20 cellular contexts compared by ENCODE assay signal in genomic region chr13:91046715-91047327, GRCh38.
DNase-seq lines count a peak whose midpoint lies in the region; ATAC-seq and TF ChIP-seq lines count a peak whose summit lies in the region.
"Had no signal": no experiment of that assay in that cellular context is flagged by ENCODE, and none has a peak within 500 bp of the region (broad histone marks: within the 10 kb centered on the region; RNA-seq: fewer than 3 reads in every experiment).

No MANE protein-coding gene starts in this region.

- no peak overlapping the region for H2BK20ac ChIP-seq in H9 (ENCODE audit: low read depth, low read length, poor library complexity, severe bottlenecking)

- no peak overlapping the region for H3K23ac ChIP-seq in H9 (ENCODE audit: insufficient read length, low read depth, low read length)

- no peak overlapping the region for H3K4ac ChIP-seq in H9 (ENCODE audit: low read depth, low read length)

- no peak overlapping the region for H2BK120ac ChIP-seq in H9 (ENCODE audit: low read depth, low read length, poor library complexity, severe bottlenecking)

- CTCF ChIA-PET in WTC11 (lab: Charles Lee), result interaction anchor here (0.6 to 1.2 kb wide), 8 partner anchors 11 to 1412 kb away, joined by 3 to 6 read pairs (median 4); no protein-coding TSS in a partner anchor

- no peaks in the 10 kb centered on the region for H3K9me3 ChIP-seq in H9 (ENCODE audit: control insufficient read depth, low read depth, low read length)
- H3K9me3 ChIP-seq: left ventricle myocardium inferior had no signal

- H3K23me2 ChIP-seq in H9 (ENCODE audit: insufficient read length, low read depth, low read length, poor library complexity, severe bottlenecking), result no peaks in the 10 kb centered on the region

- no peaks in the 10 kb centered on the region for H3K27me3 ChIP-seq in H9 (ENCODE audit: insufficient read depth, low read length)

- H2BK15ac ChIP-seq in H9 (ENCODE audit: low read depth, low read length), result no peak overlapping the region

- no peak overlapping the region for H4K91ac ChIP-seq in H9 (ENCODE audit: insufficient read length, low read depth, low read length)

- H2BK5ac ChIP-seq in H9 (ENCODE audit: insufficient read length, low read length), result no peak overlapping the region

- no peaks in the 10 kb centered on the region for H3K79me1 ChIP-seq in H9 (ENCODE audit: insufficient read depth, low read depth, low read length, poor library complexity, severe bottlenecking)

- peaks cover 0 to 11% of the 10 kb centered on the region in 2 experiments; a peak in 1 of 4 replicates for H3K4me1 Mint-ChIP-seq in H9
- H3K4me1 Mint-ChIP-seq in WTC11, result peaks cover 12% of the 10 kb centered on the region
- H3K4me1 Mint-ChIP-seq: activated B cell treated with CpG ODN at 0.5 μM for 24 hours had no signal

- H3K4me3 Mint-ChIP-seq in H9, result no peak overlapping the region
- H3K4me3 Mint-ChIP-seq in WTC11, result no peak overlapping the region
- H3K4me3 Mint-ChIP-seq: activated B cell treated with CpG ODN at 0.5 μM for 24 hours; CD8-positive, alpha-beta T cell had no signal

- POLR2A ChIA-PET in WTC11 (lab: Charles Lee), result no interaction called here

- H3K36me3 Mint-ChIP-seq in H9 (ENCODE audit: insufficient read depth in 1 of 3, low read depth in 3 of 3), result no peaks in the 10 kb centered on the region; a peak in 1 of 7 replicates
- H3K36me3 Mint-ChIP-seq in WTC11, result no peaks in the 10 kb centered on the region
- H3K36me3 Mint-ChIP-seq: CD8-positive, alpha-beta T cell had no signal

- H4K20me1 ChIP-seq in H9 (ENCODE audit: control insufficient read depth, insufficient read depth, insufficient read length), result no peaks in the 10 kb centered on the region

- no peak overlapping the region for H3K14ac ChIP-seq in H9 (ENCODE audit: insufficient read depth, low read length)

- H3K27me3 Mint-ChIP-seq in H9 (ENCODE audit: low read depth), result peaks cover 1% of the 10 kb centered on the region; the same call in 1 of the 2 replicates
- H3K27me3 Mint-ChIP-seq in WTC11 (ENCODE audit: low read depth), result peaks cover 2% of the 10 kb centered on the region; the same call in 1 of the 2 replicates
- H3K27me3 Mint-ChIP-seq: activated B cell treated with CpG ODN at 0.5 μM for 24 hours had no signal

- H2AFZ ChIP-seq in H9 (ENCODE audit: low read length), result peak overlapping the region; percentile 48

- DNase-seq in H9, result peak; percentile 46
- no peak for DNase-seq in WTC11 (ENCODE audit: low spot score)
- peak; percentile 7 for DNase-seq in iPS-NIHi11 (ENCODE audit: low spot score)
- no peak for DNase-seq in sciatic nerve (ENCODE audit: low spot score)
- no peak for DNase-seq in NCI-H748 (lab: John Stamatoyannopoulos, UW; ENCODE audit: unreplicated experiment)
- no peak for DNase-seq in NCI-H774 (lab: John Stamatoyannopoulos, UW)
- DNase-seq: activated B cell treated with CpG ODN at 0.5 μM for 24 hours; activated CD4-positive, alpha-beta T cell treated with anti-CD3 and anti-CD28 coated beads, Interleukin-2, amount 50 U/mL, for 48 hours; activated effector memory CD4-positive, alpha-beta T cell treated with anti-CD3 and anti-CD28 coated beads, Interleukin-2, amount 50 U/mL, for 16 hours; CD8-positive, alpha-beta T cell; dermis blood vessel endothelial cell; DMS53; glutamatergic neuron; left ventricle myocardium inferior; NCI-H1105; NCI-H2081 treated with DMSO at 0.1 percent for 48 hours; NCI-H510A treated with DMSO at 0.1 percent for 48 hours had no signal

- intact Hi-C loops in sciatic nerve (cut with DNase I), result no loop called here

- H2BK12ac ChIP-seq in H9 (ENCODE audit: insufficient read length, low read depth, low read length), result no peak overlapping the region

- no peak overlapping the region for H3T11ph ChIP-seq in H9 (ENCODE audit: low read length)

- H3K9me3 Mint-ChIP-seq in H9 (peaks cover 4% of the 10 kb centered on the region in 2 experiments; a peak in 2 of 5 replicates), WTC11 (peaks cover 6% of the 10 kb centered on the region)

- TF ChIP-seq CTCF in H9 (conservative IDR thresholded peaks at IDR 0.05) (no peak), WTC11 (IDR thresholded peaks at IDR 0.05) (no peak)

- H3K4me1 ChIP-seq in H9 (ENCODE audit: insufficient read depth, low read length), result no peaks in the 10 kb centered on the region; the same call in 1 of the 2 replicates
- H3K4me1 ChIP-seq: left ventricle myocardium inferior had no signal

- WGBS in H9 (ENCODE audit: extremely low coverage, insufficient read length, low lambda C conversion rate), result no CpG with 5 or more reads among the region's 4 CpGs

- ATAC-seq in WTC11 (peak; percentile 85), sciatic nerve (peak; percentile 51), HG03432 (IDR thresholded peaks at IDR 0.05; ENCODE audit: unreplicated experiment) (no peak)
- ATAC-seq: CD8-positive, alpha-beta T cell; GM12878 had no signal

- H3K27ac ChIP-seq in H9 (ENCODE audit: insufficient read length, low read depth, low read length), result no peak overlapping the region
- H3K27ac ChIP-seq: left ventricle myocardium inferior, RWPE1 had no signal

- H2AK5ac ChIP-seq in H9 (ENCODE audit: insufficient read length, low read length), result no peak overlapping the region

- H3K56ac ChIP-seq in H9 (ENCODE audit: insufficient read length, low read depth, low read length), result no peak overlapping the region

- H3K9ac ChIP-seq in H9 (ENCODE audit: extremely low read depth, insufficient read length, low read length), result no peak overlapping the region

- H3K4me2 ChIP-seq in H9 (ENCODE audit: insufficient read depth, insufficient read length, low read length), result no peak overlapping the region

- no peak overlapping the region; a peak in 1 of 7 replicates for H3K27ac Mint-ChIP-seq in H9
- H3K27ac Mint-ChIP-seq in WTC11, result no peak overlapping the region
- H3K27ac Mint-ChIP-seq: activated B cell treated with CpG ODN at 0.5 μM for 24 hours; CD8-positive, alpha-beta T cell had no signal

- H3K79me2 ChIP-seq in H9 (ENCODE audit: insufficient read depth, low read length), result no peaks in the 10 kb centered on the region

- H3K18ac ChIP-seq in H9 (ENCODE audit: insufficient read length, low read depth, low read length), result no peak overlapping the region

- H4K8ac ChIP-seq in H9 (replicated peaks; ENCODE audit: insufficient read length, low read depth, low read length), result no peak overlapping the region

- no peak overlapping the region for H4K5ac ChIP-seq in H9 (ENCODE audit: insufficient read length, low read depth, low read length)

TF ChIP-seq in WTC11, 78 proteins besides CTCF, POLR2A, EP300 and RAD21 (continues in another document):
- TF ChIP-seq TEAD4 (CRISPR knock-in tag; IDR thresholded peaks at IDR 0.05) (no peak), RORB (CRISPR knock-in tag; IDR thresholded peaks at IDR 0.05) (no peak), NR3C1 (CRISPR knock-in tag; conservative IDR thresholded peaks at IDR 0.05; ENCODE audit: low read depth) (no peak), ERG (CRISPR knock-in tag; IDR thresholded peaks at IDR 0.05) (no peak), ESRRA (CRISPR knock-in tag; IDR thresholded peaks at IDR 0.05; ENCODE audit: borderline replicate concordance) (no peak), ZNF281 (CRISPR knock-in tag; IDR thresholded peaks at IDR 0.05) (no peak)

Comparison
In these comparisons a context has a peak if more than half of its experiments do, and no peak if none do; other contexts are left out.
1. DNase-seq: peak in H9 (single experiment) and iPS-NIHi11 (single experiment); none in WTC11 (single experiment), sciatic nerve (single experiment), NCI-H748 (single experiment) and NCI-H774 (single experiment).